In genomic region chr1:77948841-77949424, GRCh38 we compare ENCODE assay signal across 9 cellular contexts. TPM values are rescaled to one million over a fixed set of nuclear protein-coding genes. Genes with fewer than 3 reads are reported as not detected.
A peak's percentile ranks its signal among the peaks of the same experiment; 100 is the strongest.
DNase-seq lines count a peak whose midpoint lies in the region; ATAC-seq, FAIRE-seq and TF ChIP-seq lines count a peak whose summit lies in the region.
"Had no signal": no experiment of that assay in that cellular context is flagged by ENCODE, and none has a peak within 500 bp of the region (broad histone marks: within the 10 kb centered on the region; RNA-seq: fewer than 3 reads in every experiment).

No MANE protein-coding gene starts in this region.

- H3K4me2 ChIP-seq in DND-41 (ENCODE audit: insufficient read depth, low read length), result no peak overlapping the region

- H3K4me1 ChIP-seq in DND-41 (ENCODE audit: insufficient read depth, low read length), result no peaks in the 10 kb centered on the region
- H3K4me1 ChIP-seq in kidney (ENCODE audit: control insufficient read depth in 1 of 2, insufficient read depth in 1 of 2, low read depth in 1 of 2, low read length in 2 of 2), result peaks cover 2 to 10% of the 10 kb centered on the region in 2 donors

- ATAC-seq in DND-41 (ENCODE audit: insufficient read depth, low read depth), result 0 out of 3 replicates have a peak, but pooled peaks have one; percentile 27
- ATAC-seq: activated T-cell treated with anti-CD3 and anti-CD28 coated beads, Interleukin-2, amount 50 U/mL, for 4 hours had no signal

- H3K9me3 ChIP-seq in DND-41 (ENCODE audit: insufficient read depth, low read length, severe bottlenecking) (no peaks in the 10 kb centered on the region), kidney (ENCODE audit: control insufficient read depth in 1 of 2, low read length in 2 of 2) (no peaks in the 10 kb centered on the region)

- DNase-seq in DND-41 (no peak), HCEC 1CT (peak; percentile 37), kidney (no peak), T1000 (lab: John Stamatoyannopoulos, UW) (no peak), germinal center (ENCODE audit: low spot score) (no peak), caudate nucleus (lab: John Stamatoyannopoulos, UW) (no peak)
- no peak for DNase-seq in stimulated activated CD4-positive, alpha-beta T cell treated with anti-CD3 and anti-CD28 coated beads, Interleukin-2, amount 100 ng/mL, for 48 hours
- DNase-seq: activated T-cell treated with anti-CD3 and anti-CD28 coated beads, Interleukin-2, amount 50 U/mL, for 4 hours had no signal

- H3K79me2 ChIP-seq in DND-41 (ENCODE audit: insufficient read depth, low read length), result peaks cover 31% of the 10 kb centered on the region

- no peaks in the 10 kb centered on the region for H3K27me3 ChIP-seq in DND-41 (ENCODE audit: insufficient read depth, low read length, poor library complexity)

- FAIRE-seq in kidney (lab: Jason Lieb, UNC), result no peak

- H4K20me1 ChIP-seq in DND-41 (ENCODE audit: insufficient read depth, low read length), result peaks cover 7% of the 10 kb centered on the region; the same call in 1 of the 2 replicates

- H3K36me3 ChIP-seq in DND-41 (ENCODE audit: insufficient read depth, low read length), result peaks cover 95% of the 10 kb centered on the region
- peaks cover 13 to 44% of the 10 kb centered on the region in 2 donors for H3K36me3 ChIP-seq in kidney (ENCODE audit: control insufficient read depth in 1 of 2, insufficient read depth in 2 of 2, low read length in 2 of 2)

- H3K4me3 ChIP-seq in DND-41 (ENCODE audit: low read depth in 1 of 2, low read length in 2 of 2), result no peak overlapping the region
- H3K4me3 ChIP-seq in WI38 (ENCODE audit: low read depth, low read length), result no peak overlapping the region
- H3K4me3 ChIP-seq in kidney (ENCODE audit: low read length in 2 of 2), result no peak overlapping the region

- intact Hi-C loops in kidney (cut with DNase I), result no loop called here

- H3K9ac ChIP-seq in DND-41 (ENCODE audit: low read depth, low read length), result no peak overlapping the region
- H3K9ac ChIP-seq in kidney (ENCODE audit: low read length in 2 of 2), result no peak overlapping the region

- TF ChIP-seq CTCF in DND-41 (IDR thresholded peaks at IDR 0.05; ENCODE audit: borderline replicate concordance, extremely low read depth, low read length, poor library complexity, severe bottlenecking) (no peak), WI38 (IDR thresholded peaks at IDR 0.05; ENCODE audit: low read depth, low read length) (peak; percentile 17; the same call in 1 of the 2 replicates), kidney (IDR thresholded peaks at IDR 0.05; ENCODE audit: borderline replicate concordance, extremely low read depth, insufficient read depth) (peak; percentile 10)

- H3K27ac ChIP-seq in DND-41 (ENCODE audit: low read length) (no peak overlapping the region), kidney (ENCODE audit: low read depth in 2 of 2, low read length in 2 of 2) (no peak overlapping the region), caudate nucleus (ENCODE audit: low read depth, low read length) (no peak overlapping the region)

- H2AFZ ChIP-seq in DND-41 (ENCODE audit: low read depth, low read length), result no peak overlapping the region

RNA-seq across cellular contexts. Expression of gene FUBP1, which starts 29.9 kb away (rescaled TPM):
- 151 TPM for total RNA-seq in kidney
- polyA plus RNA-seq in kidney (ENCODE audit: insufficient read depth, low read depth, low replicate concordance), result 63.7 TPM

RNA-seq across cellular contexts. Expression of gene DNAJB4, which starts 55.8 kb away (rescaled TPM):
- 34.7 TPM for total RNA-seq in kidney
- 17.0 TPM for polyA plus RNA-seq in kidney (ENCODE audit: insufficient read depth, low read depth, low replicate concordance)
